Comparison of ENCODE assay signal across 8 cellular contexts in the genomic region with DNA sequence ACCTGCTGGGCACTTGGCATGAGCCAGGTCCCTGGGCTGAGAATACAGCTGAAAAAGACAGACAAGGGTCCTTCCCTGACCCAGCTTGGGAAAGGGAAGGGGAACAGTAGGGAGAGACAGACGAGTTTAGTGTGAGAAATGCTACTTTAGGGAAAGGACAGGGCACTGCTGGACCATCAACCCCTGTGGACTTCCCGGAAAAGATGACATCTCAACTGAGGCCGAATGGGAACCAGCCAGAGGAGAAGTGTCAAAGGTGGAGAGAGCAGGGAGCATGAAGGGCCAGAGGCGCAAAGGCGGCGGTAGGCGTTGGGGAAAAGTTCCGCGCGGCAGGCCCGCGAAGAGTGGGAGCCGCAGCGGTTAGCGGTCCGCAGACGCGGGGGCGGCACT. TPM values are rescaled to one million over a fixed set of nuclear protein-coding genes. Genes with fewer than 3 reads are reported as not detected.
DNase-seq lines count a peak whose midpoint lies in the region; ATAC-seq and TF ChIP-seq lines count a peak whose summit lies in the region.

No MANE protein-coding gene starts in this region.

- no peak for TF ChIP-seq POLR2A in IMR-90 (IDR thresholded peaks at IDR 0.05; ENCODE audit: low read depth, low read length)

- 0% methylated on average over 2 of the region's 19 CpGs; no CpG with 5 or more reads in 1 of the 2 experiments for WGBS in IMR-90 (ENCODE audit: extremely low coverage in 2 of 2, insufficient read length in 1 of 2), 2 experiments
- 2 to 3% methylated on average over 5 to 19 of the region's 19 CpGs for WGBS in mesodermal cell (ENCODE audit: insufficient coverage in 2 of 2), 2 experiments
- WGBS in aorta, 2 donors, result 1% methylated on average over 19 of the region's 19 CpGs

- peak overlapping the region; percentile 95 for H3K23ac ChIP-seq in IMR-90 (ENCODE audit: low read depth, low read length)

- dilution Hi-C loops in IMR-90 (cut with HindIII; ENCODE audit: low sequenced_read_pairs, unreplicated experiment), result no loop called here

- H2BK15ac ChIP-seq in IMR-90 (ENCODE audit: low read depth, low read length), result no peak overlapping the region

- CTCF ChIA-PET in IMR-90 (lab: Yijun Ruan, JAX), result no interaction called here

- H3K4ac ChIP-seq in IMR-90 (ENCODE audit: low read depth, low read length), result peak overlapping the region; percentile 48; the same call in 1 of the 2 replicates

- H3K9me3 Mint-ChIP-seq in CD4-positive, CD25-positive, alpha-beta regulatory T cell, result no peaks in the 10 kb centered on the region

- peak overlapping the region; percentile 15 to 73; a peak in 1 of 4 replicates for H4K8ac ChIP-seq in IMR-90 (ENCODE audit: low read depth in 2 of 2, low read length in 2 of 2)

- intact Hi-C loops in IMR-90 (cut with micrococcal nuclease), result loop anchor here (2.0 kb wide), 2 partner anchors 29 to 75 kb away; a partner anchor contains a TSS
- intact Hi-C loops in aorta (cut with DNase I), result loop anchor here in 1 of 2 donors (10.0 kb wide), 1 partner anchor 131 kb away; no protein-coding TSS in a partner anchor

- peak overlapping the region; percentile 17; the same call in 1 of the 2 replicates for H3K56ac ChIP-seq in IMR-90 (ENCODE audit: extremely low read depth, insufficient read depth, low read length)

- peak overlapping the region; percentile 68 for H3K27ac ChIP-seq in CD4-positive, CD25-positive, alpha-beta regulatory T cell (ENCODE audit: insufficient read depth, low read length, poor library complexity, severe bottlenecking)
- H3K27ac ChIP-seq in IMR-90 (ENCODE audit: insufficient read depth, low read length) (peak overlapping the region; percentile 49), mesodermal cell (ENCODE audit: low read depth, low read length, severe bottlenecking) (no peak overlapping the region), aorta (ENCODE audit: low read depth in 1 of 2, low read length in 2 of 2) (no peak overlapping the region)

- no peak for TF ChIP-seq RAD21 in IMR-90 (IDR thresholded peaks at IDR 0.05; ENCODE audit: low read length)

- H3K9me3 ChIP-seq in CD4-positive, CD25-positive, alpha-beta regulatory T cell (ENCODE audit: control insufficient read depth in 2 of 2, low read length in 2 of 2), result no peaks in the 10 kb centered on the region
- H3K9me3 ChIP-seq in IMR-90 (ENCODE audit: control insufficient read depth, insufficient read depth, low read length) (no peaks in the 10 kb centered on the region), mesodermal cell (ENCODE audit: control insufficient read depth, low read length) (no peaks in the 10 kb centered on the region), aorta (ENCODE audit: control insufficient read depth, low read length) (no peaks in the 10 kb centered on the region)

- peak overlapping the region; percentile 100 for H3K4me2 ChIP-seq in IMR-90 (ENCODE audit: low read depth, low read length)

- no peak overlapping the region for H2BK5ac ChIP-seq in IMR-90 (ENCODE audit: low read depth, low read length, poor library complexity, severe bottlenecking)

- peak overlapping the region; percentile 77; the same call in 1 of the 2 replicates for H3K14ac ChIP-seq in IMR-90 (replicated peaks; ENCODE audit: low read depth, low read length)

- no peaks in the 10 kb centered on the region for H3K27me3 Mint-ChIP-seq in CD4-positive, CD25-positive, alpha-beta regulatory T cell

- peak overlapping the region; percentile 83 for H3K4me3 ChIP-seq in CD4-positive, CD25-positive, alpha-beta regulatory T cell (ENCODE audit: low read depth, low read length)
- peak overlapping the region; percentile 74 for H3K4me3 ChIP-seq in IMR-90 (ENCODE audit: insufficient read depth, low read depth, low read length)
- H3K4me3 ChIP-seq in astrocyte of the spinal cord (ENCODE audit: low read depth, low read length), result peak overlapping the region; percentile 82
- H3K4me3 ChIP-seq in mesodermal cell (ENCODE audit: extremely low read depth, insufficient read depth, low read length, poor library complexity, severe bottlenecking), result peak overlapping the region; percentile 92
- H3K4me3 ChIP-seq in aorta (ENCODE audit: low read length in 2 of 2), result peak overlapping the region; percentile 84 to 86

- peaks cover 21% of the 10 kb centered on the region for H4K20me1 ChIP-seq in IMR-90 (ENCODE audit: insufficient read depth, low read length)

- peaks cover 18 to 32% of the 10 kb centered on the region in 2 experiments for H3K79me1 ChIP-seq in IMR-90 (ENCODE audit: low read depth in 1 of 2, low read length in 2 of 2)

- H3K9me1 ChIP-seq in IMR-90 (ENCODE audit: insufficient read depth, low read length), result peaks cover 10% of the 10 kb centered on the region; the same call in 1 of the 2 replicates

- H3K36me3 Mint-ChIP-seq in CD4-positive, CD25-positive, alpha-beta regulatory T cell, result peaks cover 9% of the 10 kb centered on the region

- BruUV-seq in IMR-90 (replicated peaks; lab: Mats Ljungman, UMichigan), result no TSS peak

- peak overlapping the region; percentile 97 for H2AK9ac ChIP-seq in IMR-90 (replicated peaks; ENCODE audit: low read depth, low read length, poor library complexity)

- H4K91ac ChIP-seq in IMR-90 (ENCODE audit: insufficient read depth, low read depth, low read length), result no peak overlapping the region

- no peaks in the 10 kb centered on the region for H3K27me3 ChIP-seq in CD4-positive, CD25-positive, alpha-beta regulatory T cell (ENCODE audit: control insufficient read depth, insufficient read depth, low read length)
- no peaks in the 10 kb centered on the region for H3K27me3 ChIP-seq in IMR-90 (ENCODE audit: control insufficient read depth, insufficient read depth, low read length)
- no peaks in the 10 kb centered on the region for H3K27me3 ChIP-seq in aorta (ENCODE audit: control insufficient read depth in 1 of 2, insufficient read depth in 2 of 2, low read length in 1 of 2)

- peak overlapping the region; percentile 89 to 97 (median 95) for H3K4me3 Mint-ChIP-seq in CD4-positive, CD25-positive, alpha-beta regulatory T cell

- ATAC-seq in CD4-positive, CD25-positive, alpha-beta regulatory T cell (ENCODE audit: low read depth in 2 of 2), result no peak
- ATAC-seq in IMR-90 (ENCODE audit: low read depth), result no peak
- no peak for ATAC-seq in aorta (ENCODE audit: low FRiP score)
- ATAC-seq in HG03565 (IDR thresholded peaks at IDR 0.05; ENCODE audit: unreplicated experiment), result no peak

- peaks cover 23 to 40% (median 29%) of the 10 kb centered on the region in 4 donors for H3K4me1 Mint-ChIP-seq in CD4-positive, CD25-positive, alpha-beta regulatory T cell

- POLR2A ChIA-PET in IMR-90 (lab: Charles Lee; ENCODE audit: unreplicated experiment), result no interaction called here

- in situ Hi-C loops in IMR-90 (cut with MboI; ENCODE audit: low sequenced_read_pairs), result no loop called here
- in situ Hi-C loops in astrocyte of the spinal cord (cut with HindIII; ENCODE audit: low sequenced_read_pairs), result no loop called here

- peak overlapping the region; percentile 97 for H3K9ac ChIP-seq in IMR-90 (ENCODE audit: low read depth, low read length)

- peaks cover 28% of the 10 kb centered on the region for H3K36me3 ChIP-seq in CD4-positive, CD25-positive, alpha-beta regulatory T cell (ENCODE audit: control insufficient read depth, insufficient read depth, low read length)
- H3K36me3 ChIP-seq in IMR-90 (ENCODE audit: control insufficient read depth, insufficient read depth, low read length) (peaks cover 19% of the 10 kb centered on the region), mesodermal cell (ENCODE audit: control insufficient read depth, insufficient read depth, low read length) (peaks cover 32% of the 10 kb centered on the region), aorta (ENCODE audit: control insufficient read depth in 1 of 2, insufficient read depth in 2 of 2, low read length in 1 of 2) (no peaks in the 10 kb centered on the region)

- peaks cover 26% of the 10 kb centered on the region for H3K4me1 ChIP-seq in CD4-positive, CD25-positive, alpha-beta regulatory T cell (ENCODE audit: control insufficient read depth, insufficient read depth, low read length, poor library complexity, severe bottlenecking)
- H3K4me1 ChIP-seq in IMR-90 (ENCODE audit: control insufficient read depth, insufficient read depth, low read length) (peaks cover 11% of the 10 kb centered on the region), mesodermal cell (ENCODE audit: control insufficient read depth, insufficient read depth, low read length, poor library complexity, severe bottlenecking) (no peaks in the 10 kb centered on the region), aorta (ENCODE audit: control insufficient read depth in 1 of 2, insufficient read depth in 2 of 2, low read length in 2 of 2) (peaks cover 0 to 2% of the 10 kb centered on the region in 2 donors)

- H3K18ac ChIP-seq in IMR-90 (ENCODE audit: low read depth, low read length), result no peak overlapping the region

- peak overlapping the region; percentile 48 for H2AK5ac ChIP-seq in IMR-90 (ENCODE audit: low read depth, low read length)

- peak overlapping the region; percentile 100 for H2AFZ ChIP-seq in IMR-90 (replicated peaks; ENCODE audit: low read length, poor library complexity)

- no peak overlapping the region for H2BK120ac ChIP-seq in IMR-90 (ENCODE audit: low read depth, low read length)

- H3K27ac Mint-ChIP-seq in CD4-positive, CD25-positive, alpha-beta regulatory T cell, result peak overlapping the region; percentile 76 to 96 (median 90)

- no peak for DNase-seq in CD4-positive, CD25-positive, alpha-beta regulatory T cell
- DNase-seq in IMR-90, result peak; percentile 8
- DNase-seq in astrocyte of the spinal cord (ENCODE audit: low read depth, low spot score), result peak; percentile 6
- no peak for DNase-seq in aorta
- DNase-seq in DMS 273 (lab: John Stamatoyannopoulos, UW; ENCODE audit: unreplicated experiment), result no peak
- DNase-seq in NCI-H748 (lab: John Stamatoyannopoulos, UW; ENCODE audit: unreplicated experiment), result no peak

- H4K5ac ChIP-seq in IMR-90 (ENCODE audit: low read depth, low read length), result no peak overlapping the region

- no peak for TF ChIP-seq CTCF in IMR-90 (conservative IDR thresholded peaks at IDR 0.05; ENCODE audit: low read depth, low read length)
- TF ChIP-seq CTCF in astrocyte of the spinal cord (IDR thresholded peaks at IDR 0.05; ENCODE audit: low read depth, low read length), result no peak

- no peak overlapping the region for H2BK20ac ChIP-seq in IMR-90 (ENCODE audit: low read depth, low read length)

RNA-seq across cellular contexts. Expression of a gene that starts 0.6 kb away (rescaled TPM):
- 37.8 TPM for total RNA-seq in CD4-positive, CD25-positive, alpha-beta regulatory T cell
- 10 to 100 TPM; 30.2 to 35.4 (median 32.6) TPM for polyA plus RNA-seq in CD4-positive, CD25-positive, alpha-beta regulatory T cell
- total RNA-seq in IMR-90 (2012; rRNA removed), result 26.3 and 31.1 TPM in 2 replicates
- polyA plus RNA-seq in IMR-90 (2012; rRNA removed), result 64.7 and 69.8 TPM in 2 replicates
- 200 and 230 TPM in 2 replicates for polyA plus RNA-seq in IMR-90 (2012; cell fraction: cytosol; rRNA removed)
- polyA plus RNA-seq in IMR-90 (2012; cell fraction: nucleus; rRNA removed; ENCODE audit: low replicate concordance), result 58.4 and 142 TPM in 2 replicates
- 28.1 TPM for polyA plus RNA-seq in mesodermal cell (2013, experiment 1 of 2)
- 27.2 TPM for polyA plus RNA-seq in mesodermal cell (2013, experiment 2 of 2)
- 10 to 100 TPM; 51.0 to 58.1 TPM for total RNA-seq in aorta
- polyA plus RNA-seq in aorta, result 10 to 100 TPM; 26.8 to 37.0 TPM

RNA-seq across cellular contexts. Expression of a gene that starts 15.6 kb away (rescaled TPM):
- 0.94 TPM for total RNA-seq in CD4-positive, CD25-positive, alpha-beta regulatory T cell
- under 1 TPM in 1 of 4 donors, not detected in 3; 0.09 TPM for polyA plus RNA-seq in CD4-positive, CD25-positive, alpha-beta regulatory T cell
- 0.54 and 0.56 TPM in 2 replicates for total RNA-seq in IMR-90 (2012; rRNA removed)
- 1.0 and 1.2 TPM in 2 replicates for polyA plus RNA-seq in IMR-90 (2012; rRNA removed)
- 1.8 and 2.6 TPM in 2 replicates for polyA plus RNA-seq in IMR-90 (2012; cell fraction: cytosol; rRNA removed)
- 3.3 and 5.0 TPM in 2 replicates for polyA plus RNA-seq in IMR-90 (2012; cell fraction: nucleus; rRNA removed; ENCODE audit: low replicate concordance)
- 1.8 TPM for polyA plus RNA-seq in mesodermal cell (2013, experiment 1 of 2)
- 1.4 TPM for polyA plus RNA-seq in mesodermal cell (2013, experiment 2 of 2)
- 1 to 10 TPM; 1.9 to 3.3 TPM for total RNA-seq in aorta
- 1 to 10 TPM in 1 of 2 donors, under 1 TPM in 1; 0.88 to 5.0 TPM for polyA plus RNA-seq in aorta

RNA-seq across cellular contexts. Expression of a gene that starts 58.4 kb away (rescaled TPM):
- not detected for total RNA-seq in CD4-positive, CD25-positive, alpha-beta regulatory T cell
- polyA plus RNA-seq in CD4-positive, CD25-positive, alpha-beta regulatory T cell, result not detected
- total RNA-seq in IMR-90 (2012; rRNA removed), result 0.28 TPM in 1 of 2 replicates, not detected in the other
- 1.3 and 1.4 TPM in 2 replicates for polyA plus RNA-seq in IMR-90 (2012; rRNA removed)
- 0.51 TPM in 1 of 2 replicates, not detected in the other for polyA plus RNA-seq in IMR-90 (2012; cell fraction: cytosol; rRNA removed)
- 17.8 and 20.6 TPM in 2 replicates for polyA plus RNA-seq in IMR-90 (2012; cell fraction: nucleus; rRNA removed; ENCODE audit: low replicate concordance)
- polyA plus RNA-seq in mesodermal cell (2013, experiment 1 of 2), result not detected
- not detected for polyA plus RNA-seq in mesodermal cell (2013, experiment 2 of 2)
- total RNA-seq in aorta, result 1 to 10 TPM in 1 of 2 donors, not detected in 1; 1.8 TPM
- polyA plus RNA-seq in aorta, result 1 to 10 TPM; 3.1 to 6.4 TPM

Comparison
In these comparisons a context has a peak if more than half of its experiments do, and no peak if none do; other contexts are left out.
1. DNase-seq: peak in IMR-90 (single experiment) and astrocyte of the spinal cord (single experiment); none in CD4-positive, CD25-positive, alpha-beta regulatory T cell (0 of 3), aorta (0 of 2), DMS 273 (single experiment) and NCI-H748 (single experiment).
2. H3K27ac ChIP-seq: peak in CD4-positive, CD25-positive, alpha-beta regulatory T cell (single experiment) and IMR-90 (single experiment); none in mesodermal cell (single experiment) and aorta (0 of 2).
3. Peak in every context shown above with its lines, with median percentiles within 50 percentile points of each other: H3K4me3 ChIP-seq.